Comparison of ENCODE assay signal across 7 cellular contexts in the genomic region with DNA sequence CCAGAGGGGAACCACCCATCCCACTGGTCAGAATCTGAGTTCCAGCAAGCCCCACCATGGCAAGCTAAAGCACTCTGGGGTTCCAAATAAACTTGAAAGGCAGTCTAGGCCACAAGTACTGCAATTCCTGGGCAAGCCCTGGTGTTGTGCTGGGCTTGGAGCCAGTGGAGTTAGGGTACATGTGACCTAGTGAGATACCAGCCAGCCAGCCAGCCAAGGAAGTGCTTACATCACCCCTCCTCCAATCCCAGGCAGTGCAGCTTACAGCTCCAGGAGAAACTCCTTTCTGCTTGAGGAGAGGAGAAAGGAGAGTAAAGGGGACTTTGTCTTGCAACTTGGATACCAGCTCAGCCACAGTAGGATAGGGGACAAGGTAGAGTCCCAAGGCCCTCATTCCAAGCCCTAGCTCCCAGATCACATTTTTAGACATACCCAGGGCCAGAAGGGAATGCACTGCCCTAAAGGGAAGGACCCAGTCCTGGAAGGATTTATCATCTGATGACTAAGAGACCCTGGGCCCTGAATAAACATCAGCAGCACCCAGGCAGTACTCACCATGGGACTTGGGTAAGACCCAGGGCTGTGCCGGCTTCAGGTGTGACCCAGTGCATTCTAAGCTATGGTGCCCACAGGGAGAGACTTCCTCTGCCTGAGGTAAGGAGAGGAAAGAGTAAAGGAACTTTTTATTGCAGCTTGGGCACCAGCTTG.
DNase-seq lines count a peak whose midpoint lies in the region; TF ChIP-seq lines count a peak whose summit lies in the region.
"Not testable (repeated sequence)": the region's sequence is repeated elsewhere in the genome, so short reads cannot be mapped to it uniquely, and the experiment has no call there.

No MANE protein-coding gene starts in this region.

- H3K9ac ChIP-seq in adipocyte (ENCODE audit: low read length), result peak overlapping the region; percentile 48

- H3K36me3 ChIP-seq in adipocyte (ENCODE audit: control insufficient read depth, insufficient read depth, low read length, severe bottlenecking); cardiac muscle cell: not testable (repeated sequence)

- H3K9me3 ChIP-seq in adipocyte (ENCODE audit: control insufficient read depth, low read length); cardiac muscle cell (ENCODE audit: low read depth): not testable (repeated sequence)

- DNase-seq in G401 (ENCODE audit: low spot score), result peak; percentile 60
- peak; percentile 75 for DNase-seq in NCI-H2196 (lab: John Stamatoyannopoulos, UW; ENCODE audit: unreplicated experiment)
- peak; percentile 73 for DNase-seq in adipocyte (ENCODE audit: low read depth)
- peak; percentile 24 to 80 for DNase-seq in dermis microvascular lymphatic vessel endothelial cell (ENCODE audit: low read depth in 2 of 2)
- DNase-seq in cardiac muscle cell (ENCODE audit: low read depth in 1 of 2, low spot score in 1 of 2), result peak; percentile 6 to 88
- DNase-seq in medulla oblongata (ENCODE audit: extremely low spot score), result peak; percentile 78
- peak; percentile 92 for DNase-seq in retinal pigment epithelial cell (ENCODE audit: low read depth)

- in situ Hi-C loops in G401 (cut with HindIII; ENCODE audit: low sequenced_read_pairs), result not testable (repeated sequence)

- not testable (repeated sequence) for TF ChIP-seq CTCF in cardiac muscle cell (IDR thresholded peaks at IDR 0.05; ENCODE audit: low read depth, low read length); retinal pigment epithelial cell (conservative IDR thresholded peaks at IDR 0.05; ENCODE audit: low read depth, low read length)

- H3K4me3 ChIP-seq in adipocyte (ENCODE audit: low read length), result peak overlapping the region; percentile 4
- H3K4me3 ChIP-seq in cardiac muscle cell; retinal pigment epithelial cell (ENCODE audit: low read length): not testable (repeated sequence)

- not testable (repeated sequence) for H3K27me3 ChIP-seq in adipocyte (replicated peaks; ENCODE audit: control insufficient read depth, insufficient read depth, low read length); cardiac muscle cell

- H3K27ac ChIP-seq in cardiac muscle cell, result not testable (repeated sequence)

- H3K4me1 ChIP-seq in adipocyte (ENCODE audit: control insufficient read depth, insufficient read depth, low read length), result peaks cover 23% of the 10 kb centered on the region
- H3K4me1 ChIP-seq in cardiac muscle cell (ENCODE audit: low read depth), result not testable (repeated sequence)
